Comparison of ENCODE assay signal across 9 cellular contexts in genomic region chr3:45760878-45761711, GRCh38. TPM values are rescaled to one million over a fixed set of nuclear protein-coding genes. Genes with fewer than 3 reads are reported as not detected.
DNase-seq lines count a peak whose midpoint lies in the region; ATAC-seq and TF ChIP-seq lines count a peak whose summit lies in the region.
"Had no signal": no experiment of that assay in that cellular context is flagged by ENCODE, and none has a peak within 500 bp of the region (broad histone marks: within the 10 kb centered on the region; RNA-seq: fewer than 3 reads in every experiment).

No MANE protein-coding gene starts in this region.

- no peak overlapping the region for H3K27ac Mint-ChIP-seq in activated T-helper 1 cell treated with anti-CD3 and anti-CD28 coated beads, Interleukin-12 subunit alpha, Interleukin-12 subunit beta, Interleukin-2, Interleukin-4 antibody, amounts not matched to agents 30 ng/mL and 10 ng/mL and 1 ng/mL, durations not matched to agents 14 hours and 24 hours and 36 hours
- H3K27ac Mint-ChIP-seq in glutamatergic neuron (ENCODE audit: unreplicated experiment) (no peak overlapping the region), progenitor cell of endocrine pancreas (no peak overlapping the region)

- intact Hi-C loops in activated T-helper 1 cell treated with anti-CD3 and anti-CD28 coated beads, Interleukin-12 subunit alpha, Interleukin-12 subunit beta, Interleukin-2, Interleukin-4 antibody, amounts not matched to agents 30 ng/mL and 10 ng/mL and 1 ng/mL, durations not matched to agents 14 hours and 24 hours and 36 hours (cut with micrococcal nuclease) = loop anchor here (1.0 to 2.0 kb wide), 4 partner anchors 72 to 618 kb away; no protein-coding TSS in a partner anchor

- TF ChIP-seq CTCF in HFF-Myc (IDR thresholded peaks at IDR 0.05; ENCODE audit: low read depth, low read length, missing control alignments) (peak; percentile 83), glutamatergic neuron (IDR thresholded peaks at IDR 0.05; ENCODE audit: partially characterized antibody, unreplicated experiment) (peak; percentile 69), progenitor cell of endocrine pancreas (IDR thresholded peaks at IDR 0.05; ENCODE audit: unreplicated experiment) (peak; percentile 76)

- no peaks in the 10 kb centered on the region for H3K9me3 Mint-ChIP-seq in activated T-helper 1 cell treated with anti-CD3 and anti-CD28 coated beads, Interleukin-12 subunit alpha, Interleukin-12 subunit beta, Interleukin-2, Interleukin-4 antibody, amounts not matched to agents 30 ng/mL and 10 ng/mL and 1 ng/mL, durations not matched to agents 14 hours and 24 hours and 36 hours
- no peaks in the 10 kb centered on the region for H3K9me3 Mint-ChIP-seq in glutamatergic neuron (ENCODE audit: unreplicated experiment)
- no peaks in the 10 kb centered on the region for H3K9me3 Mint-ChIP-seq in progenitor cell of endocrine pancreas (ENCODE audit: low read depth)

- no peak overlapping the region for H3K4me3 ChIP-seq in HFF-Myc (replicated peaks; ENCODE audit: low read depth, low read length)
- H3K4me3 ChIP-seq: SK-N-MC had no signal

- H3K27me3 Mint-ChIP-seq in activated T-helper 1 cell treated with anti-CD3 and anti-CD28 coated beads, Interleukin-12 subunit alpha, Interleukin-12 subunit beta, Interleukin-2, Interleukin-4 antibody, amounts not matched to agents 30 ng/mL and 10 ng/mL and 1 ng/mL, durations not matched to agents 14 hours and 24 hours and 36 hours (ENCODE audit: insufficient read depth) = peaks cover 8% of the 10 kb centered on the region
- H3K27me3 Mint-ChIP-seq in glutamatergic neuron (ENCODE audit: unreplicated experiment) (peaks cover 2% of the 10 kb centered on the region), progenitor cell of endocrine pancreas (peaks cover 8% of the 10 kb centered on the region)

- no peak for ATAC-seq in HG02840 (IDR thresholded peaks at IDR 0.05; ENCODE audit: low FRiP score, unreplicated experiment)

- no peaks in the 10 kb centered on the region for H3K36me3 Mint-ChIP-seq in activated T-helper 1 cell treated with anti-CD3 and anti-CD28 coated beads, Interleukin-12 subunit alpha, Interleukin-12 subunit beta, Interleukin-2, Interleukin-4 antibody, amounts not matched to agents 30 ng/mL and 10 ng/mL and 1 ng/mL, durations not matched to agents 14 hours and 24 hours and 36 hours (ENCODE audit: low read depth)
- H3K36me3 Mint-ChIP-seq in glutamatergic neuron (ENCODE audit: unreplicated experiment) (no peaks in the 10 kb centered on the region), progenitor cell of endocrine pancreas (ENCODE audit: insufficient read depth) (no peaks in the 10 kb centered on the region)

- no peaks in the 10 kb centered on the region for H3K4me1 Mint-ChIP-seq in activated T-helper 1 cell treated with anti-CD3 and anti-CD28 coated beads, Interleukin-12 subunit alpha, Interleukin-12 subunit beta, Interleukin-2, Interleukin-4 antibody, amounts not matched to agents 30 ng/mL and 10 ng/mL and 1 ng/mL, durations not matched to agents 14 hours and 24 hours and 36 hours (ENCODE audit: low read depth)
- H3K4me1 Mint-ChIP-seq in glutamatergic neuron (ENCODE audit: low read depth, unreplicated experiment) (peaks cover 2% of the 10 kb centered on the region), progenitor cell of endocrine pancreas (ENCODE audit: low read depth) (peaks cover 10% of the 10 kb centered on the region)

- no peak overlapping the region for H3K4me3 Mint-ChIP-seq in activated T-helper 1 cell treated with anti-CD3 and anti-CD28 coated beads, Interleukin-12 subunit alpha, Interleukin-12 subunit beta, Interleukin-2, Interleukin-4 antibody, amounts not matched to agents 30 ng/mL and 10 ng/mL and 1 ng/mL, durations not matched to agents 14 hours and 24 hours and 36 hours
- H3K4me3 Mint-ChIP-seq in glutamatergic neuron (ENCODE audit: unreplicated experiment) (no peak overlapping the region), progenitor cell of endocrine pancreas (ENCODE audit: low read depth) (no peak overlapping the region)

- DNase-seq in COR-L47 (lab: John Stamatoyannopoulos, UW) (peak; percentile 33), HFF-Myc (ENCODE audit: extremely low read depth, low read depth) (peak; percentile 20), NOMO-1 treated with DMSO at 0.1 percent for 48 hours (lab: John Stamatoyannopoulos, UW; ENCODE audit: unreplicated experiment) (peak; percentile 51), glutamatergic neuron (peak; percentile 69), progenitor cell of endocrine pancreas (ENCODE audit: low spot score, unreplicated experiment) (no peak)
- peak; percentile 20 for DNase-seq in activated T-helper 1 cell treated with anti-CD3 and anti-CD28 coated beads, Interleukin-12 subunit alpha, Interleukin-12 subunit beta, Interleukin-2, Interleukin-4 antibody, amounts not matched to agents 30 ng/mL and 10 ng/mL and 1 ng/mL, durations not matched to agents 14 hours and 24 hours and 36 hours (ENCODE audit: low spot score)
- DNase-seq in effector CD8-positive, alpha-beta T cell (lab: John Stamatoyannopoulos, UW) = no peak

RNA-seq across cellular contexts. Expression of gene SLC6A20, which starts 35.2 kb away (rescaled TPM):
- not detected in 2 replicates for total RNA-seq in activated T-helper 1 cell treated with anti-CD3 and anti-CD28 coated beads, Interleukin-12 subunit alpha, Interleukin-12 subunit beta, Interleukin-2, Interleukin-4 antibody, amounts not matched to agents 30 ng/mL and 10 ng/mL and 1 ng/mL, durations not matched to agents 14 hours and 24 hours and 36 hours
- total RNA-seq in glutamatergic neuron (ENCODE audit: unreplicated experiment) (not detected), progenitor cell of endocrine pancreas (not detected in 2 replicates)

Comparison
In these comparisons a context has a peak if more than half of its experiments do, and no peak if none do; other contexts are left out.
1. DNase-seq: peak in COR-L47 (single experiment), HFF-Myc (single experiment), NOMO-1 treated with DMSO at 0.1 percent for 48 hours (single experiment), activated T-helper 1 cell treated with anti-CD3 and anti-CD28 coated beads, Interleukin-12 subunit alpha, Interleukin-12 subunit beta, Interleukin-2, Interleukin-4 antibody, amounts not matched to agents 30 ng/mL and 10 ng/mL and 1 ng/mL, durations not matched to agents 14 hours and 24 hours and 36 hours (single experiment) and glutamatergic neuron (single experiment); none in progenitor cell of endocrine pancreas (single experiment) and effector CD8-positive, alpha-beta T cell (single experiment).
2. Peak in every context shown above with its lines, with median percentiles within 50 percentile points of each other: CTCF ChIP-seq.